Comparison of ENCODE assay signal across 1 cellular context in the genomic region with DNA sequence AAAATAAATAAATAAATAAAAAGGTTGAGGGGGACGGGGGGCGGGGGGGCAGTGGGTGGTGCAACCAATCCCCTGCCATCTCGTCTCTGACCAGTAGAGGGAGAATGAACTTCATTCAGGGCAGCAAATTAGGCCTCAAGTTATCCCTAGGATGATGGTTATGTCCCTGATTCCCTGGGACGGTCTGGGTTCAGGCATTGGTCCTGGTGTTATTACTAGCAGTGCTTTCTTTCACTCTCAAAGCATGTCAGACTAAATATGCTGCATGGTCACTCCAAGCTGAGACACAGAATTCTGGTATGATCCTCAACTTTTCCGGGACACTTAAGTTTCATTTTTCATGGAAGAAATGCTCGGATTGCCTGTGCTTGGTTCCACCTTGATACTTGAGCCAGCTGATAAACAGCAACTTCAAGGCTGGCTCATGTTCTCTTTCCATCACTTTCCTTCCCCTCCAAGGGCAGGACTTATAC.
TF ChIP-seq lines count a peak whose summit lies in the region.

No MANE protein-coding gene starts in this region.

TF ChIP-seq in GM12878, 131 proteins besides CTCF, POLR2A, EP300 and RAD21:
- TF ChIP-seq CHD4 (IDR thresholded peaks at IDR 0.05), result no peak
- TF ChIP-seq JUNB (IDR thresholded peaks at IDR 0.05), result no peak
- TF ChIP-seq USF2 (IDR thresholded peaks at IDR 0.05; ENCODE audit: borderline replicate concordance, low read depth, low read length), result no peak
- TF ChIP-seq CBFB (IDR thresholded peaks at IDR 0.05; ENCODE audit: low read depth), result no peak
- TF ChIP-seq SRF (IDR thresholded peaks at IDR 0.05; ENCODE audit: low read depth in 2 of 2, low read length in 2 of 2), result no peak
- no peak for TF ChIP-seq CREB1 (IDR thresholded peaks at IDR 0.05; ENCODE audit: low read depth)
- no peak for TF ChIP-seq SIX5 (IDR thresholded peaks at IDR 0.05; ENCODE audit: low read depth, low read length, severe bottlenecking)
